17 cellular contexts compared by ENCODE assay signal in the genomic region with DNA sequence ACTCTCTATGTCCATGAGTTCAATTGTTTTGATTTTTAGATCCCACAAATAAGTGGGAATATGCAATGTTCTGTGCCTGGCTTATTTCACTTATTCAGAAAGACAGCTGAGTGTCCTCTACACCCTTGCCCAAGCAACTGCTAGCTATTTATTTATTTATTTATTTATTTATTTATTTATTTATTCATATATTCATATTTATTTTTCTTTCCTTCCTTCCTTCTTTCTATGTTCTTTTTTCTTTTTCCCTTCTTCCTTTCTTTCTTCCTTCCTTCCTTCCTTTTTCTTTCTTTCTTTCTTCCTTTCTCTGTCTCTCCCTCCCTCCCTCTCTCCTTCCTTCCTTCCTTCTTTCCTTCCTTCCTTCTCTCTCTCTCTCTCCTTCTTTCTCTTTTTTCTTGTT.
DNase-seq lines count a peak whose midpoint lies in the region; ATAC-seq, FAIRE-seq and TF ChIP-seq lines count a peak whose summit lies in the region.
"Had no signal": no experiment of that assay in that cellular context is flagged by ENCODE, and none has a peak within 500 bp of the region (broad histone marks: within the 10 kb centered on the region; RNA-seq: fewer than 3 reads in every experiment).

No MANE protein-coding gene starts in this region.

- CTCF ChIA-PET in A549 (lab: Yijun Ruan, JAX), result no interaction called here
- CTCF ChIA-PET in HEK293 (lab: Yijun Ruan, JAX), result no interaction called here
- CTCF ChIA-PET in naive thymus-derived CD4-positive, alpha-beta T cell (lab: Charles Lee), result no interaction called here

- no peak for TF ChIP-seq RAD21 in A549 (conservative IDR thresholded peaks at IDR 0.05 in 1 of 2, IDR thresholded peaks at IDR 0.05 in 1 of 2)

- peaks cover 6% of the 10 kb centered on the region for H3K27me3 Mint-ChIP-seq in T-helper 2 cell treated with Interferon-gamma antibody and Interleukin-4, amounts not matched to agents 5 μg/mL and 100 μg/mL, for 36 hours (ENCODE audit: low read depth)
- H3K27me3 Mint-ChIP-seq in naive thymus-derived CD4-positive, alpha-beta T cell, result peaks cover 0 to 2% (median 0%) of the 10 kb centered on the region in 5 donors

- no peak for DNase-seq in T-helper 2 cell treated with Interferon-gamma antibody and Interleukin-4, amounts not matched to agents 5 μg/mL and 100 μg/mL, for 36 hours (ENCODE audit: low spot score)
- no peak for DNase-seq in T-helper 2 cell
- DNase-seq in A549 (ENCODE audit: low read depth in 1 of 2, low spot score in 1 of 2), result no peak
- no peak for DNase-seq in naive thymus-derived CD4-positive, alpha-beta T cell
- no peak for DNase-seq in effector CD4-positive, alpha-beta T cell
- no peak for DNase-seq in NCI-H1417 (lab: John Stamatoyannopoulos, UW)
- DNase-seq: Caco-2, H9 had no signal

- no peak for TF ChIP-seq POLR2A in A549 (IDR thresholded peaks at IDR 0.05; ENCODE audit: low read length)

- FAIRE-seq in A549 (lab: Jason Lieb, UNC), result no peak
- FAIRE-seq: D721Med, G401.6, GM12891, GM19239, H1, HepG2 had no signal

- H3K4me1 Mint-ChIP-seq in T-helper 2 cell treated with Interferon-gamma antibody and Interleukin-4, amounts not matched to agents 5 μg/mL and 100 μg/mL, for 36 hours (ENCODE audit: low read depth), result peaks cover 19% of the 10 kb centered on the region
- H3K4me1 Mint-ChIP-seq in naive thymus-derived CD4-positive, alpha-beta T cell, result peaks cover 27 to 57% (median 49%) of the 10 kb centered on the region in 7 donors

- no peak overlapping the region for H3K4me2 ChIP-seq in A549
- H3K4me2 ChIP-seq: BLaER1 treated with 17β-estradiol and CSF1 and Interleukin-3, amounts not matched to agents 10 nM and 100 nM had no signal

- no peak for TF ChIP-seq CTCF in A549 (IDR thresholded peaks at IDR 0.05)
- TF ChIP-seq CTCF in HEK293 (tag by site-specific recombination; IDR thresholded peaks at IDR 0.05), result no peak

- no peaks in the 10 kb centered on the region for H3K4me1 ChIP-seq in A549
- no peaks in the 10 kb centered on the region for H3K4me1 ChIP-seq in HEK293 (ENCODE audit: control insufficient read depth, insufficient read depth, low read length)
- H3K4me1 ChIP-seq in naive thymus-derived CD4-positive, alpha-beta T cell (ENCODE audit: control insufficient read depth in 2 of 2, insufficient read depth in 2 of 2, low read length in 2 of 2), result peaks cover 17 to 31% of the 10 kb centered on the region in 2 donors
- H3K4me1 ChIP-seq: Caco-2 had no signal

- no peak overlapping the region for H3K4me3 ChIP-seq in A549
- no peak overlapping the region for H3K4me3 ChIP-seq in HEK293 (ENCODE audit: low read depth, low read length)
- no peak overlapping the region for H3K4me3 ChIP-seq in naive thymus-derived CD4-positive, alpha-beta T cell (ENCODE audit: low read length)
- H3K4me3 ChIP-seq: BLaER1 treated with 17β-estradiol and CSF1 and Interleukin-3, amounts not matched to agents 10 nM and 100 nM had no signal

- POLR2A ChIA-PET in A549 (lab: Yijun Ruan, JAX), result no interaction called here
- POLR2A ChIA-PET in HEK293 (lab: Yijun Ruan, JAX), result no interaction called here
- POLR2A ChIA-PET in naive thymus-derived CD4-positive, alpha-beta T cell (lab: Charles Lee), result no interaction called here

- peak overlapping the region; percentile 3 for H3K27ac Mint-ChIP-seq in T-helper 2 cell treated with Interferon-gamma antibody and Interleukin-4, amounts not matched to agents 5 μg/mL and 100 μg/mL, for 36 hours
- H3K27ac Mint-ChIP-seq in naive thymus-derived CD4-positive, alpha-beta T cell, result peak overlapping the region in 5 of 9 donors; percentile 44 to 85 (median 67)

- intact Hi-C loops in naive thymus-derived CD4-positive, alpha-beta T cell (cut with micrococcal nuclease), result loop anchor here (10.0 kb wide), 2 partner anchors 556 to 574 kb away; no protein-coding TSS in a partner anchor

- H3K9me3 Mint-ChIP-seq in T-helper 2 cell treated with Interferon-gamma antibody and Interleukin-4, amounts not matched to agents 5 μg/mL and 100 μg/mL, for 36 hours, result no peaks in the 10 kb centered on the region
- H3K9me3 Mint-ChIP-seq in naive thymus-derived CD4-positive, alpha-beta T cell, result no peaks in the 10 kb centered on the region
- H3K9me3 Mint-ChIP-seq: H9 had no signal

- H3K36me3 ChIP-seq in HEK293 (ENCODE audit: control insufficient read depth in 2 of 2, insufficient read depth in 1 of 2, low read length in 2 of 2), result no peaks in the 10 kb centered on the region
- no peaks in the 10 kb centered on the region for H3K36me3 ChIP-seq in naive thymus-derived CD4-positive, alpha-beta T cell (ENCODE audit: control insufficient read depth in 2 of 3, insufficient read depth in 3 of 3, low read length in 3 of 3)
- H3K36me3 ChIP-seq: BLaER1 treated with 17β-estradiol and CSF1 and Interleukin-3, amounts not matched to agents 10 nM and 100 nM had no signal

- no peaks in the 10 kb centered on the region for H3K9me3 ChIP-seq in A549
- no peaks in the 10 kb centered on the region for H3K9me3 ChIP-seq in HEK293 (ENCODE audit: control insufficient read depth, insufficient read depth, low read depth, low read length)
- no peaks in the 10 kb centered on the region for H3K9me3 ChIP-seq in naive thymus-derived CD4-positive, alpha-beta T cell (ENCODE audit: control insufficient read depth in 2 of 3, low read length in 3 of 3)
- H3K9me3 ChIP-seq: BLaER1 treated with 17β-estradiol and CSF1 and Interleukin-3, amounts not matched to agents 10 nM and 100 nM; Caco-2 had no signal

- TF ChIP-seq EP300 in A549 (IDR thresholded peaks at IDR 0.05), result no peak

- ATAC-seq in A549, result no peak
- ATAC-seq in naive thymus-derived CD4-positive, alpha-beta T cell, result no peak
- ATAC-seq: HepG2 had no signal

- no peak overlapping the region for H3K4me3 Mint-ChIP-seq in T-helper 2 cell treated with Interferon-gamma antibody and Interleukin-4, amounts not matched to agents 5 μg/mL and 100 μg/mL, for 36 hours
- peak overlapping the region in 3 of 10 donors; percentile 32 to 62 (median 45) for H3K4me3 Mint-ChIP-seq in naive thymus-derived CD4-positive, alpha-beta T cell
- H3K4me3 Mint-ChIP-seq: H9 had no signal

- H3K27me3 ChIP-seq in naive thymus-derived CD4-positive, alpha-beta T cell (ENCODE audit: control insufficient read depth in 2 of 2, insufficient read depth in 2 of 2, low read length in 2 of 2), result no peaks in the 10 kb centered on the region
- H3K27me3 ChIP-seq: BLaER1 treated with 17β-estradiol and CSF1 and Interleukin-3, amounts not matched to agents 10 nM and 100 nM had no signal

- H3K27ac ChIP-seq in A549 (no peak overlapping the region), HEK293 (ENCODE audit: extremely low read depth, low read depth, low read length) (no peak overlapping the region)
- H3K27ac ChIP-seq in naive thymus-derived CD4-positive, alpha-beta T cell (ENCODE audit: low read depth, low read length), result no peak overlapping the region
- H3K27ac ChIP-seq: 22Rv1; BLaER1 treated with 17β-estradiol and CSF1 and Interleukin-3, amounts not matched to agents 10 nM and 100 nM had no signal

- no peaks in the 10 kb centered on the region for H3K36me3 Mint-ChIP-seq in T-helper 2 cell treated with Interferon-gamma antibody and Interleukin-4, amounts not matched to agents 5 μg/mL and 100 μg/mL, for 36 hours (ENCODE audit: low read depth)
- H3K36me3 Mint-ChIP-seq in naive thymus-derived CD4-positive, alpha-beta T cell, result no peaks in the 10 kb centered on the region

TF ChIP-seq in A549, 52 proteins besides CTCF, POLR2A, EP300 and RAD21:
- no peak for TF ChIP-seq JUN (IDR thresholded peaks at IDR 0.05)
- peak; percentile 56 for TF ChIP-seq ZC3H11A (IDR thresholded peaks at IDR 0.05)
- TF ChIP-seq CHD4 (IDR thresholded peaks at IDR 0.05; ENCODE audit: borderline replicate concordance), result no peak

TF ChIP-seq in HEK293, 187 proteins besides CTCF, POLR2A, EP300 and RAD21 (continues in another document):
- TF ChIP-seq ZSCAN30 (tag by site-specific recombination; IDR thresholded peaks at IDR 0.05) (no peak), ZSCAN16 (tag by site-specific recombination; IDR thresholded peaks at IDR 0.05) (no peak), ZNF433 (tag by site-specific recombination; IDR thresholded peaks at IDR 0.05; ENCODE audit: low read depth) (no peak)
- TF ChIP-seq, protein P1, sequence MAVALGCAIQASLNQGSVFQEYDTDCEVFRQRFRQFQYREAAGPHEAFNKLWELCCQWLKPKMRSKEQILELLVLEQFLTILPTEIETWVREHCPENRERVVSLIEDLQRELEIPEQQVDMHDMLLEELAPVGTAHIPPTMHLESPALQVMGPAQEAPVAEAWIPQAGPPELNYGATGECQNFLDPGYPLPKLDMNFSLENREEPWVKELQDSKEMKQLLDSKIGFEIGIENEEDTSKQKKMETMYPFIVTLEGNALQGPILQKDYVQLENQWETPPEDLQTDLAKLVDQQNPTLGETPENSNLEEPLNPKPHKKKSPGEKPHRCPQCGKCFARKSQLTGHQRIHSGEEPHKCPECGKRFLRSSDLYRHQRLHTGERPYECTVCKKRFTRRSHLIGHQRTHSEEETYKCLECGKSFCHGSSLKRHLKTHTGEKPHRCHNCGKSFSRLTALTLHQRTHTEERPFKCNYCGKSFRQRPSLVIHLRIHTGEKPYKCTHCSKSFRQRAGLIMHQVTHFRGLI (tag by site-specific recombination; IDR thresholded peaks at IDR 0.05), result no peak
- TF ChIP-seq, protein P2, sequence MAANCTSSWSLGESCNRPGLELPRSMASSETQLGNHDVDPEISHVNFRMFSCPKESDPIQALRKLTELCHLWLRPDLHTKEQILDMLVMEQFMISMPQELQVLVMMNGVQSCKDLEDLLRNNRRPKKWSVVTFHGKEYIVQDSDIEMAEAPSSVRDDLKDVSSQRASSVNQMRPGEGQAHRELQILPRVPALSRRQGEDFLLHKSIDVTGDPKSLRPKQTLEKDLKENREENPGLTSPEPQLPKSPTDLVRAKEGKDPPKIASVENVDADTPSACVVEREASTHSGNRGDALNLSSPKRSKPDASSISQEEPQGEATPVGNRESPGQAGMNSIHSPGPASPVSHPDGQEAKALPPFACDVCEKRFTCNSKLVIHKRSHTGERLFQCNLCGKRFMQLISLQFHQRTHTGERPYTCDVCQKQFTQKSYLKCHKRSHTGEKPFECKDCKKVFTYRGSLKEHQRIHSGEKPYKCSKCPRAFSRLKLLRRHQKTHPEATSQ (tag by site-specific recombination; IDR thresholded peaks at IDR 0.05), result no peak
